16 cellular contexts compared by ENCODE assay signal in the genomic region with DNA sequence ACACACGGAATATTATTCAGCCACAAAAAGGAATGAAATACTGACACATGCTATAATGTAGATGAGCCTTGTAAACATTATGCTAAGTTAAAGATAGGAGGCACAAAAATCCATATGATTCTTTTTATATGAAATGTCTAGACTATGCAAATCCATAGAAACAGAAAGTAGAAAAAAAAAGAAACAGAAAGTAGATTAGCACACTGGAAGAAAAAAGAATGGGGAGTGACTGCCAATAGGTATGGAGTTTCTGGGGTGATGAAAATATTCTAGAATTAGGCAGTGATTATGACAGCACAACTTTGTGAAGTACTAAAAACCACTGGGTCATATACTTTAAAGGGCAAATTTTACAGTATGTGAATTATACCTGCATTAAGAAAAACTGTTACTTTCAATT. TPM values are rescaled to one million over a fixed set of nuclear protein-coding genes. Genes with fewer than 3 reads are reported as not detected.
DNase-seq lines count a peak whose midpoint lies in the region; ATAC-seq and TF ChIP-seq lines count a peak whose summit lies in the region.
"Had no signal": no experiment of that assay in that cellular context is flagged by ENCODE, and none has a peak within 500 bp of the region (broad histone marks: within the 10 kb centered on the region; RNA-seq: fewer than 3 reads in every experiment).

No MANE protein-coding gene starts in this region.

- H3K27ac ChIP-seq in CD4-positive, alpha-beta T cell (ENCODE audit: low read depth, low read length) = no peak overlapping the region
- no peak overlapping the region for H3K27ac ChIP-seq in suprapubic skin
- H3K27ac ChIP-seq: BLaER1, epithelial cell of prostate, left ventricle myocardium inferior had no signal

- TF ChIP-seq EP300 in suprapubic skin (IDR thresholded peaks at IDR 0.05) = no peak

- CTCF ChIA-PET in CD4-positive, alpha-beta T cell (lab: Charles Lee) = no interaction called here

- ATAC-seq in CD4-positive, alpha-beta T cell (ENCODE audit: poor library complexity) = no peak
- peak; percentile 69 for ATAC-seq in GM18867 (IDR thresholded peaks at IDR 0.05; ENCODE audit: unreplicated experiment)
- ATAC-seq in HG03045 (IDR thresholded peaks at IDR 0.05; ENCODE audit: unreplicated experiment) = peak; percentile 69
- no peak for ATAC-seq in SK-N-SH treated with all-trans-retinoic acid at 6 μM for 48 hours
- no peak for ATAC-seq in GM19467 (IDR thresholded peaks at IDR 0.05; ENCODE audit: unreplicated experiment)

- H3K4me3 ChIP-seq in suprapubic skin = no peak overlapping the region
- H3K4me3 ChIP-seq: BLaER1, left ventricle myocardium inferior had no signal

- intact Hi-C loops in CD4-positive, alpha-beta T cell (cut with DNase I, micrococcal nuclease) = loop anchor here (2.0 to 5.0 kb wide), 2 partner anchors 13 to 34 kb away; a partner anchor contains a TSS

- peaks cover 29% of the 10 kb centered on the region for H3K36me3 Mint-ChIP-seq in CD4-positive, alpha-beta T cell (ENCODE audit: low read depth)

- H3K9me3 ChIP-seq in CD4-positive, alpha-beta T cell (ENCODE audit: control insufficient read depth, low read length) = no peaks in the 10 kb centered on the region
- H3K9me3 ChIP-seq in suprapubic skin = no peaks in the 10 kb centered on the region
- H3K9me3 ChIP-seq: left ventricle myocardium inferior had no signal

- 97% methylated on average over 1 of the region's 1 CpG for WGBS in suprapubic skin

- TF ChIP-seq POLR2A in suprapubic skin (IDR thresholded peaks at IDR 0.05) = no peak

- H3K27me3 ChIP-seq in CD4-positive, alpha-beta T cell (ENCODE audit: control insufficient read depth, insufficient read depth, low read length) = no peaks in the 10 kb centered on the region
- no peaks in the 10 kb centered on the region for H3K27me3 ChIP-seq in suprapubic skin
- H3K27me3 ChIP-seq: BLaER1 had no signal

- no peak for DNase-seq in CD4-positive, alpha-beta T cell
- DNase-seq in GDM1 (lab: John Stamatoyannopoulos, UW) = no peak
- DNase-seq in suprapubic skin (ENCODE audit: low spot score in 2 of 2) = no peak
- no peak for DNase-seq in SKM-1 treated with dmso at 0.1 percent for 144 hours (lab: John Stamatoyannopoulos, UW; ENCODE audit: unreplicated experiment)
- DNase-seq: activated effector memory CD4-positive, alpha-beta T cell treated with Interleukin-2 at 50 U/mL for 16 hours; caudate nucleus; HCEC 1CT; left ventricle myocardium inferior; MV-4-11; substantia nigra had no signal

- H3K36me3 ChIP-seq in suprapubic skin = peaks cover 11% of the 10 kb centered on the region

- H3K4me1 Mint-ChIP-seq in CD4-positive, alpha-beta T cell (ENCODE audit: low read depth) = peaks cover 61% of the 10 kb centered on the region

- no peaks in the 10 kb centered on the region for H3K9me3 Mint-ChIP-seq in CD4-positive, alpha-beta T cell

- H3K27me3 Mint-ChIP-seq in CD4-positive, alpha-beta T cell = no peaks in the 10 kb centered on the region

- POLR2A ChIA-PET in CD4-positive, alpha-beta T cell (lab: Charles Lee) = interaction anchor here (1.0 kb wide), 1 partner anchor 13 kb away, joined by 4 read pairs; a partner anchor contains a TSS

- no peak overlapping the region for H3K4me3 Mint-ChIP-seq in CD4-positive, alpha-beta T cell

- H3K4me1 ChIP-seq in suprapubic skin = peaks cover 24% of the 10 kb centered on the region
- H3K4me1 ChIP-seq: BLaER1 had no signal

- TF ChIP-seq CTCF in CD4-positive, alpha-beta T cell (IDR thresholded peaks at IDR 0.05) = no peak
- TF ChIP-seq CTCF in suprapubic skin (IDR thresholded peaks at IDR 0.05) = no peak

- H3K27ac Mint-ChIP-seq in CD4-positive, alpha-beta T cell = peak overlapping the region; percentile 6

TF ChIP-seq in SK-N-SH treated with all-trans-retinoic acid at 6 μM for 48 hours, 23 proteins besides CTCF, POLR2A, EP300 and RAD21:
- TF ChIP-seq ZFP30 (CRISPR knock-in tag; IDR thresholded peaks at IDR 0.05) = 0 out of 2 replicates have a peak, but pooled peaks have one; percentile 14
- TF ChIP-seq, protein P1, sequence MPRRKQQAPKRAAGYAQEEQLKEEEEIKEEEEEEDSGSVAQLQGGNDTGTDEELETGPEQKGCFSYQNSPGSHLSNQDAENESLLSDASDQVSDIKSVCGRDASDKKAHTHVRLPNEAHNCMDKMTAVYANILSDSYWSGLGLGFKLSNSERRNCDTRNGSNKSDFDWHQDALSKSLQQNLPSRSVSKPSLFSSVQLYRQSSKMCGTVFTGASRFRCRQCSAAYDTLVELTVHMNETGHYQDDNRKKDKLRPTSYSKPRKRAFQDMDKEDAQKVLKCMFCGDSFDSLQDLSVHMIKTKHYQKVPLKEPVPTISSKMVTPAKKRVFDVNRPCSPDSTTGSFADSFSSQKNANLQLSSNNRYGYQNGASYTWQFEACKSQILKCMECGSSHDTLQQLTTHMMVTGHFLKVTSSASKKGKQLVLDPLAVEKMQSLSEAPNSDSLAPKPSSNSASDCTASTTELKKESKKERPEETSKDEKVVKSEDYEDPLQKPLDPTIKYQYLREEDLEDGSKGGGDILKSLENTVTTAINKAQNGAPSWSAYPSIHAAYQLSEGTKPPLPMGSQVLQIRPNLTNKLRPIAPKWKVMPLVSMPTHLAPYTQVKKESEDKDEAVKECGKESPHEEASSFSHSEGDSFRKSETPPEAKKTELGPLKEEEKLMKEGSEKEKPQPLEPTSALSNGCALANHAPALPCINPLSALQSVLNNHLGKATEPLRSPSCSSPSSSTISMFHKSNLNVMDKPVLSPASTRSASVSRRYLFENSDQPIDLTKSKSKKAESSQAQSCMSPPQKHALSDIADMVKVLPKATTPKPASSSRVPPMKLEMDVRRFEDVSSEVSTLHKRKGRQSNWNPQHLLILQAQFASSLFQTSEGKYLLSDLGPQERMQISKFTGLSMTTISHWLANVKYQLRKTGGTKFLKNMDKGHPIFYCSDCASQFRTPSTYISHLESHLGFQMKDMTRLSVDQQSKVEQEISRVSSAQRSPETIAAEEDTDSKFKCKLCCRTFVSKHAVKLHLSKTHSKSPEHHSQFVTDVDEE (CRISPR knock-in tag; IDR thresholded peaks at IDR 0.05) = no peak

RNA-seq across cellular contexts. Expression of a gene that starts 13.3 kb away (rescaled TPM):
- total RNA-seq in CD4-positive, alpha-beta T cell = 100 to 1,000 TPM; 113 to 127 TPM
- 10 to 100 TPM; 35.2 to 59.8 (median 44.3) TPM for total RNA-seq in suprapubic skin

Comparison
In these comparisons a context has a peak if more than half of its experiments do, and no peak if none do; other contexts are left out.
1. ATAC-seq: peak in GM18867 (single experiment) and HG03045 (single experiment); none in CD4-positive, alpha-beta T cell (single experiment), SK-N-SH treated with all-trans-retinoic acid at 6 μM for 48 hours (single experiment) and GM19467 (single experiment).